10 cellular contexts compared by ENCODE assay signal in genomic region chr14:76514599-76514998, GRCh38.
DNase-seq lines count a peak whose midpoint lies in the region; ATAC-seq and TF ChIP-seq lines count a peak whose summit lies in the region.
"Had no signal": no experiment of that assay in that cellular context is flagged by ENCODE, and none has a peak within 500 bp of the region (broad histone marks: within the 10 kb centered on the region; RNA-seq: fewer than 3 reads in every experiment).

No MANE protein-coding gene starts in this region.

- no TSS peak for BruUV-seq in A673 (replicated peaks; lab: Mats Ljungman, UMichigan)

- ATAC-seq in GM19324 (IDR thresholded peaks at IDR 0.05; ENCODE audit: low FRiP score, unreplicated experiment) (no peak), HG02763 (IDR thresholded peaks at IDR 0.05; ENCODE audit: unreplicated experiment) (no peak), GM19455 (IDR thresholded peaks at IDR 0.05; ENCODE audit: unreplicated experiment) (no peak)

- TF ChIP-seq POLR2A in uterus (IDR thresholded peaks at IDR 0.05), result no peak

- H3K27ac ChIP-seq in A673 (ENCODE audit: low read depth, low read length, poor library complexity, severe bottlenecking), result peak overlapping the region; percentile 64
- no peak overlapping the region for H3K27ac ChIP-seq in endodermal cell (ENCODE audit: low read depth, low read length)
- H3K27ac ChIP-seq in uterus, result no peak overlapping the region
- H3K27ac ChIP-seq: parathyroid adenoma, suprapubic skin had no signal

- H3K4me3 ChIP-seq in A673 (ENCODE audit: low read depth, low read length, poor library complexity, severe bottlenecking) (no peak overlapping the region), endodermal cell (ENCODE audit: low read length) (no peak overlapping the region), uterus (no peak overlapping the region)
- H3K4me3 ChIP-seq: suprapubic skin had no signal

- peaks cover 52% of the 10 kb centered on the region for H3K4me1 ChIP-seq in A673 (ENCODE audit: insufficient read depth, low read length, poor library complexity, severe bottlenecking)
- no peaks in the 10 kb centered on the region for H3K4me1 ChIP-seq in endodermal cell (ENCODE audit: control insufficient read depth, insufficient read depth, low read length)
- no peaks in the 10 kb centered on the region for H3K4me1 ChIP-seq in uterus
- H3K4me1 ChIP-seq: parathyroid adenoma had no signal

- H3K4me1 Mint-ChIP-seq in endodermal cell, result peaks cover 16% of the 10 kb centered on the region

- intact Hi-C loops in A673 (cut with micrococcal nuclease; ENCODE audit: unreplicated experiment), result loop anchor here (2.0 kb wide), 1 partner anchor 130 kb away; no protein-coding TSS in a partner anchor
- intact Hi-C loops in uterus (cut with DNase I; ENCODE audit: low total_unique reads), result no loop called here

- no peak overlapping the region for H3K4me3 Mint-ChIP-seq in endodermal cell

- no peaks in the 10 kb centered on the region for H3K36me3 Mint-ChIP-seq in endodermal cell (ENCODE audit: low read depth)

- 89 to 94% methylated on average over 2 to 4 of the region's 4 CpGs for WGBS in endodermal cell (ENCODE audit: insufficient coverage in 1 of 2, insufficient read length in 1 of 2), 2 experiments

- no peaks in the 10 kb centered on the region for H3K9me3 Mint-ChIP-seq in endodermal cell

- H3K36me3 ChIP-seq in A673 (ENCODE audit: insufficient read depth, low read length, poor library complexity, severe bottlenecking), result no peaks in the 10 kb centered on the region
- H3K36me3 ChIP-seq in endodermal cell (ENCODE audit: control insufficient read depth, insufficient read depth, low read length), result no peaks in the 10 kb centered on the region
- H3K36me3 ChIP-seq in uterus, result no peaks in the 10 kb centered on the region
- H3K36me3 ChIP-seq: suprapubic skin had no signal

- TF ChIP-seq CTCF in A673 (conservative IDR thresholded peaks at IDR 0.05; ENCODE audit: low read depth, low read length) (peak; percentile 75), GM10248 (IDR thresholded peaks at IDR 0.05; ENCODE audit: control extremely low read depth, extremely low read depth, low read depth, missing control alignments) (peak; percentile 30), endodermal cell (conservative IDR thresholded peaks at IDR 0.05) (peak; percentile 26), uterus (IDR thresholded peaks at IDR 0.05) (no peak)

- H3K27me3 ChIP-seq in A673 (replicated peaks; ENCODE audit: insufficient read depth, low read depth, low read length, poor library complexity) (no peaks in the 10 kb centered on the region), endodermal cell (ENCODE audit: control insufficient read depth, insufficient read depth, low read length, poor library complexity, severe bottlenecking) (no peaks in the 10 kb centered on the region), uterus (peaks cover 0 to 6% of the 10 kb centered on the region in 2 donors)

- POLR2A ChIA-PET in A673 (lab: Charles Lee; ENCODE audit: low non-redundant PET), result no interaction called here
- POLR2A ChIA-PET in GM10248 (lab: Yijun Ruan, JAX), result no interaction called here

- H3K9me3 ChIP-seq in A673 (ENCODE audit: low read depth, low read length, poor library complexity, severe bottlenecking) (no peaks in the 10 kb centered on the region), endodermal cell (ENCODE audit: control insufficient read depth, low read length) (no peaks in the 10 kb centered on the region), uterus (no peaks in the 10 kb centered on the region)
- H3K9me3 ChIP-seq: suprapubic skin had no signal

- no peaks in the 10 kb centered on the region for H3K27me3 Mint-ChIP-seq in endodermal cell (ENCODE audit: insufficient read depth)

- CTCF ChIA-PET in A673 (lab: Charles Lee), result interaction anchor here (0.6 to 0.8 kb wide), 3 partner anchors 11 to 84 kb away, joined by 3 to 7 read pairs (median 3); no protein-coding TSS in a partner anchor
- CTCF ChIA-PET in GM10248 (lab: Yijun Ruan, JAX), result interaction anchor here (0.9 to 1.8 kb wide), 5 partner anchors 8 to 133 kb away, joined by 3 to 12 read pairs (median 3); no protein-coding TSS in a partner anchor

- H3K9ac ChIP-seq in endodermal cell (ENCODE audit: extremely low read depth, low read length, poor library complexity, severe bottlenecking), result no peak overlapping the region
- H3K9ac ChIP-seq: parathyroid adenoma had no signal

- DNase-seq in A673 (ENCODE audit: low spot score) (peak; percentile 89), GM10248 (ENCODE audit: extremely low spot score) (peak; percentile 43), NCI-H345 (lab: John Stamatoyannopoulos, UW) (peak; percentile 47), endodermal cell (peak; percentile 44), uterus (no peak)

- no peak overlapping the region for H3K27ac Mint-ChIP-seq in endodermal cell

Comparison
In these comparisons a context has a peak if more than half of its experiments do, and no peak if none do; other contexts are left out.
1. DNase-seq: peak in A673 (single experiment), GM10248 (single experiment), NCI-H345 (single experiment) and endodermal cell (single experiment); none in uterus (0 of 2).
2. CTCF ChIP-seq: peak in A673 (single experiment), GM10248 (single experiment) and endodermal cell (single experiment); none in uterus (0 of 4).